In the genomic region with DNA sequence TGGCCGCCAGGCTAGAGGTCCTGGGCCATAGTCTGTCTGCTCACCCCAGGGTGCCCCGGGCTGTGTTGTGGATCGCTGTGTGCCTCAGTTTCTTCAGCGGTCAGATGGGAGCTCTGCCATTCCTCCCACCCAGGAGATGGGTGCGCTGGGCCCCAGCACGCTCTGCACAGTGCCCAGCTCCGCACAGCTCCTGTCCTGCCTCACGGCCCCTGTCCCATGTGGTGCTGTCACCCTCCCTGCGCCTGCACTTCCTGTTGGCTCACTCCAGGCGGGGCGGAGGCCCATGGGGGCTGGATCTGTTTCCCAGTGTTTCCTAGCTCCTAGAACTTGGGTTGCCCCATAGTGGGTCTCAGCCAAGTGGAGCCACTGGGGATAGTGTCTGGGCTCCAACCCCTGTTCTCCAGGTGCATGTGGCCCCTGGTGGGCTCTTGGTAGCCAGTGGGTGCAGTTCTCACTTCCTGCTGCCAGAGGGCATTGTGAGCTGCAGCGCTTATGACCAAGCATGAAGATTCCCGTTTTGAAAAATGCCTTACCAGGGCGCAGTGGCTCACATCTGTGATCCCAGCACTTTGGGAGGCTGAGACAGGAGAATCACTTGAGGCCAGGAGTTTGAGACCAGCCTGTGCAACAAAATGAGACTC, we compare ENCODE assay signal across 8 cellular contexts.
DNase-seq lines count a peak whose midpoint lies in the region; ATAC-seq and TF ChIP-seq lines count a peak whose summit lies in the region.

No MANE protein-coding gene starts in this region.

- H3K27ac Mint-ChIP-seq in stimulated activated naive CD8-positive, alpha-beta T cell treated with anti-CD3 and anti-CD28 coated beads, Interleukin-15, amount 100 ng/mL, for 72 hours = peak overlapping the region in 1 of 2 donors; percentile 27
- H3K27ac Mint-ChIP-seq in stimulated activated naive B cell treated with anti-CD40 and anti-IgM and Interleukin-4, amounts not matched to agents 10 μg/mL and 1 μg/mL and 100 μg/mL, for 72 hours = no peak overlapping the region

- H3K4me3 ChIP-seq in fibroblast of mammary gland (ENCODE audit: control insufficient read depth, low read depth, low read length) (no peak overlapping the region), aorta (ENCODE audit: low read length in 2 of 2) (no peak overlapping the region)

- ATAC-seq in stimulated activated naive CD8-positive, alpha-beta T cell treated with anti-CD3 and anti-CD28 coated beads, Interleukin-15, Interleukin-2, amounts not matched to agents 100 U/mL and 50 U/mL, for 24 hours = peak; percentile 25
- no peak for ATAC-seq in stimulated activated naive CD8-positive, alpha-beta T cell treated with anti-CD3 and anti-CD28 coated beads, Interleukin-15, amount 100 ng/mL, for 72 hours
- peak; percentile 45 to 58 for ATAC-seq in stimulated activated naive B cell treated with anti-CD40 and anti-IgM and Interleukin-4, amounts not matched to agents 10 μg/mL and 1 μg/mL and 100 μg/mL, for 72 hours (replicated peaks)
- ATAC-seq in aorta (ENCODE audit: low FRiP score) = no peak

- TF ChIP-seq CTCF in fibroblast of mammary gland (conservative IDR thresholded peaks at IDR 0.05; ENCODE audit: control insufficient read depth, insufficient read depth, low read depth, low read length) = peak; percentile 61

- no peaks in the 10 kb centered on the region for H3K9me3 Mint-ChIP-seq in stimulated activated naive CD8-positive, alpha-beta T cell treated with anti-CD3 and anti-CD28 coated beads, Interleukin-15, amount 100 ng/mL, for 72 hours
- H3K9me3 Mint-ChIP-seq in stimulated activated naive B cell treated with anti-CD40 and anti-IgM and Interleukin-4, amounts not matched to agents 10 μg/mL and 1 μg/mL and 100 μg/mL, for 72 hours = no peaks in the 10 kb centered on the region

- no peaks in the 10 kb centered on the region for H3K9me3 ChIP-seq in aorta (ENCODE audit: control insufficient read depth, low read length)

- DNase-seq in stimulated activated naive CD8-positive, alpha-beta T cell treated with anti-CD3 and anti-CD28 coated beads, Interleukin-15, Interleukin-2, amounts not matched to agents 100 U/mL and 50 U/mL, for 24 hours = no peak
- DNase-seq in stimulated activated naive CD8-positive, alpha-beta T cell treated with anti-CD3 and anti-CD28 coated beads, Interleukin-15, amount 100 ng/mL, for 72 hours = no peak
- peak; percentile 35 for DNase-seq in OCI-M1 (lab: John Stamatoyannopoulos, UW)
- DNase-seq in fibroblast of mammary gland (ENCODE audit: low read depth) = peak; percentile 37
- no peak for DNase-seq in stimulated activated naive B cell treated with anti-CD40 and anti-IgM and Interleukin-4, amounts not matched to agents 10 μg/mL and 1 μg/mL and 100 μg/mL, for 72 hours
- DNase-seq in aorta = no peak
- DNase-seq in T-helper 9 cell = no peak
- no peak for DNase-seq in SK-N-DZ (ENCODE audit: low spot score)

- H3K27me3 ChIP-seq in aorta (ENCODE audit: control insufficient read depth in 1 of 2, insufficient read depth in 2 of 2, low read length in 1 of 2) = no peaks in the 10 kb centered on the region

- H3K4me1 ChIP-seq in aorta (ENCODE audit: control insufficient read depth in 1 of 2, insufficient read depth in 2 of 2, low read length in 2 of 2) = no peaks in the 10 kb centered on the region

- H3K27ac ChIP-seq in aorta (ENCODE audit: low read depth in 1 of 2, low read length in 2 of 2) = no peak overlapping the region

- no peaks in the 10 kb centered on the region for H3K27me3 Mint-ChIP-seq in stimulated activated naive CD8-positive, alpha-beta T cell treated with anti-CD3 and anti-CD28 coated beads, Interleukin-15, amount 100 ng/mL, for 72 hours
- no peaks in the 10 kb centered on the region for H3K27me3 Mint-ChIP-seq in stimulated activated naive B cell treated with anti-CD40 and anti-IgM and Interleukin-4, amounts not matched to agents 10 μg/mL and 1 μg/mL and 100 μg/mL, for 72 hours

- H3K4me3 Mint-ChIP-seq in stimulated activated naive CD8-positive, alpha-beta T cell treated with anti-CD3 and anti-CD28 coated beads, Interleukin-15, amount 100 ng/mL, for 72 hours = no peak overlapping the region
- H3K4me3 Mint-ChIP-seq in stimulated activated naive B cell treated with anti-CD40 and anti-IgM and Interleukin-4, amounts not matched to agents 10 μg/mL and 1 μg/mL and 100 μg/mL, for 72 hours = no peak overlapping the region

- H3K4me1 Mint-ChIP-seq in stimulated activated naive CD8-positive, alpha-beta T cell treated with anti-CD3 and anti-CD28 coated beads, Interleukin-15, amount 100 ng/mL, for 72 hours = peaks cover 7% of the 10 kb centered on the region
- H3K4me1 Mint-ChIP-seq in stimulated activated naive B cell treated with anti-CD40 and anti-IgM and Interleukin-4, amounts not matched to agents 10 μg/mL and 1 μg/mL and 100 μg/mL, for 72 hours = peaks cover 4 to 5% of the 10 kb centered on the region in 2 donors

- peaks cover 0 to 5% of the 10 kb centered on the region in 2 donors for H3K36me3 ChIP-seq in aorta (ENCODE audit: control insufficient read depth in 1 of 2, insufficient read depth in 2 of 2, low read length in 1 of 2)

- H3K36me3 Mint-ChIP-seq in stimulated activated naive B cell treated with anti-CD40 and anti-IgM and Interleukin-4, amounts not matched to agents 10 μg/mL and 1 μg/mL and 100 μg/mL, for 72 hours = peaks cover 22 to 47% of the 10 kb centered on the region in 2 donors

- WGBS in aorta, 2 donors = 68 to 81% methylated on average over 14 of the region's 14 CpGs

- intact Hi-C loops in aorta (cut with DNase I) = loop anchor here in 1 of 2 donors (10.0 kb wide), 1 partner anchor 314 kb away; the partner anchor contains the start of gene DPP9

Comparison
In these comparisons a context has a peak if more than half of its experiments do, and no peak if none do; other contexts are left out.
1. ATAC-seq: peak in stimulated activated naive CD8-positive, alpha-beta T cell treated with anti-CD3 and anti-CD28 coated beads, Interleukin-15, Interleukin-2, amounts not matched to agents 100 U/mL and 50 U/mL, for 24 hours (single experiment) and stimulated activated naive B cell treated with anti-CD40 and anti-IgM and Interleukin-4, amounts not matched to agents 10 μg/mL and 1 μg/mL and 100 μg/mL, for 72 hours (2 of 2); none in stimulated activated naive CD8-positive, alpha-beta T cell treated with anti-CD3 and anti-CD28 coated beads, Interleukin-15, amount 100 ng/mL, for 72 hours (single experiment) and aorta (single experiment).
2. DNase-seq: peak in OCI-M1 (single experiment) and fibroblast of mammary gland (single experiment); none in stimulated activated naive CD8-positive, alpha-beta T cell treated with anti-CD3 and anti-CD28 coated beads, Interleukin-15, Interleukin-2, amounts not matched to agents 100 U/mL and 50 U/mL, for 24 hours (single experiment), stimulated activated naive CD8-positive, alpha-beta T cell treated with anti-CD3 and anti-CD28 coated beads, Interleukin-15, amount 100 ng/mL, for 72 hours (0 of 2), stimulated activated naive B cell treated with anti-CD40 and anti-IgM and Interleukin-4, amounts not matched to agents 10 μg/mL and 1 μg/mL and 100 μg/mL, for 72 hours (single experiment), aorta (0 of 2), T-helper 9 cell (single experiment) and SK-N-DZ (single experiment).